ENCODE assay signal across 26 cellular contexts in the genomic region with DNA sequence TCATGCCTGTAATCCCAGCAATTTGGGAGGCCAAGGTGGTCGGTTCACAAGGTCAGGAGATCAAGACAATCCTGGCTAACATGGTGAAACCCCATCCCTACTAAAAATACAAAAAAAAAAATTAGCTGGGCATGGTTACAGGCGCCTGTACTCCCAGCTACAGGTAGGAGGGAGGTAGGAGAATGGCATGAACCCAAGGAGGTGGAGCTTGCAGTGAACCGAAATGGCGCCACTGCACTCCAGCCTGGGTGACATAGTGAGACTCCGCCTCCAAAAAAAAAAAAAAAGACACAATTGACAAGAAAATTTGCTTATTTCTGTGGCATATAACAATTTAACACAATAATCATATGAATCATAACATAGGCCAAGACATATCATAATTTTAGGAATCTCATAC. TPM values are rescaled to one million over a fixed set of nuclear protein-coding genes. Genes with fewer than 3 reads are reported as not detected.
A peak's percentile ranks its signal among the peaks of the same experiment; 100 is the strongest.
DNase-seq lines count a peak whose midpoint lies in the region; ATAC-seq, FAIRE-seq and TF ChIP-seq lines count a peak whose summit lies in the region.
"Had no signal": no experiment of that assay in that cellular context is flagged by ENCODE, and none has a peak within 500 bp of the region (broad histone marks: within the 10 kb centered on the region; RNA-seq: fewer than 3 reads in every experiment).

No MANE protein-coding gene starts in this region.

- H2AFZ ChIP-seq in K562 (ENCODE audit: low read depth, low read length) = no peak overlapping the region

- TF ChIP-seq RAD21 in K562 (CRISPR knock-in tag; conservative IDR thresholded peaks at IDR 0.05 in 1 of 2, IDR thresholded peaks at IDR 0.05 in 1 of 2) = no peak

- no peaks in the 10 kb centered on the region for H3K9me3 Mint-ChIP-seq in osteocyte (ENCODE audit: unreplicated experiment)
- H3K9me3 Mint-ChIP-seq in activated naive CD8-positive, alpha-beta T cell treated with anti-CD3 and anti-CD28 coated beads, Interleukin-2, amount 50 U/mL, for 24 hours = no peaks in the 10 kb centered on the region
- H3K9me3 Mint-ChIP-seq: CD4-positive, alpha-beta memory T cell; CD4-positive, CD25-positive, alpha-beta regulatory T cell; CD8-positive, alpha-beta memory T cell had no signal

- no peak overlapping the region for H3K27ac Mint-ChIP-seq in osteocyte (ENCODE audit: unreplicated experiment)
- no peak overlapping the region for H3K27ac Mint-ChIP-seq in activated naive CD8-positive, alpha-beta T cell treated with anti-CD3 and anti-CD28 coated beads, Interleukin-2, amount 50 U/mL, for 24 hours
- H3K27ac Mint-ChIP-seq: CD14-positive monocyte; CD4-positive, CD25-positive, alpha-beta regulatory T cell had no signal

- H3K4me2 ChIP-seq in K562 (ENCODE audit: insufficient read depth, low read length) = no peak overlapping the region
- H3K4me2 ChIP-seq: BLaER1 had no signal

- no peak for TF ChIP-seq EP300 in K562 (IDR thresholded peaks at IDR 0.05; ENCODE audit: low read length)

- intact Hi-C loops in K562 (cut with micrococcal nuclease) = no loop called here

- WGBS in K562 (ENCODE audit: insufficient coverage, low coverage, missing lambda C conversion rate) = 82% methylated on average over 5 of the region's 5 CpGs

- H3K9me3 ChIP-seq in K562 (replicated peaks; ENCODE audit: control insufficient read depth, insufficient read depth, low read depth, low read length) = peaks cover 6% of the 10 kb centered on the region
- H3K9me3 ChIP-seq: BE2C had no signal

- no peak overlapping the region for H3K9ac ChIP-seq in K562 (ENCODE audit: insufficient read depth in 1 of 2, low read depth in 2 of 2, low read length in 2 of 2)
- H3K9ac ChIP-seq: BLaER1 had no signal

- no peak overlapping the region for H3K4me3 Mint-ChIP-seq in osteocyte (ENCODE audit: unreplicated experiment)
- no peak overlapping the region for H3K4me3 Mint-ChIP-seq in activated naive CD8-positive, alpha-beta T cell treated with anti-CD3 and anti-CD28 coated beads, Interleukin-2, amount 50 U/mL, for 24 hours
- H3K4me3 Mint-ChIP-seq: CD14-positive monocyte; CD4-positive, alpha-beta memory T cell; CD4-positive, CD25-positive, alpha-beta regulatory T cell; CD8-positive, alpha-beta memory T cell had no signal

- H3K9me1 ChIP-seq in K562 (ENCODE audit: control insufficient read depth, insufficient read depth, low read length) = no peaks in the 10 kb centered on the region

- CTCF ChIA-PET in K562 (lab: Yijun Ruan, JAX; ENCODE audit: low intra/inter-chr PET ratio) = no interaction called here

- peaks cover 11% of the 10 kb centered on the region for H3K36me3 Mint-ChIP-seq in osteocyte (ENCODE audit: unreplicated experiment)
- peaks cover 17% of the 10 kb centered on the region for H3K36me3 Mint-ChIP-seq in activated naive CD8-positive, alpha-beta T cell treated with anti-CD3 and anti-CD28 coated beads, Interleukin-2, amount 50 U/mL, for 24 hours (ENCODE audit: low read depth)

- H3K4me3 ChIP-seq in K562 = no peak overlapping the region
- H3K4me3 ChIP-seq: BLaER1, GM12878 had no signal

- H4K20me1 ChIP-seq in K562 (replicated peaks; ENCODE audit: control insufficient read depth, insufficient read depth, low read length) = no peaks in the 10 kb centered on the region
- H4K20me1 ChIP-seq: BLaER1 had no signal

- no peak for ATAC-seq in K562
- no peak for ATAC-seq in activated naive CD8-positive, alpha-beta T cell treated with anti-CD3 and anti-CD28 coated beads, Interleukin-2, amount 50 U/mL, for 24 hours
- ATAC-seq in HG02852 (IDR thresholded peaks at IDR 0.05; ENCODE audit: unreplicated experiment) = no peak
- ATAC-seq: GM12878 had no signal

- no peaks in the 10 kb centered on the region for H3K4me1 Mint-ChIP-seq in osteocyte (ENCODE audit: unreplicated experiment)
- no peaks in the 10 kb centered on the region for H3K4me1 Mint-ChIP-seq in activated naive CD8-positive, alpha-beta T cell treated with anti-CD3 and anti-CD28 coated beads, Interleukin-2, amount 50 U/mL, for 24 hours
- H3K4me1 Mint-ChIP-seq: CD8-positive, alpha-beta memory T cell had no signal

- H3K4me1 ChIP-seq in K562 (replicated peaks in 1 of 2; ENCODE audit: control insufficient read depth in 2 of 2, insufficient read depth in 2 of 2, low read length in 2 of 2) = peaks cover 0 to 20% of the 10 kb centered on the region in 2 experiments; a peak in 2 of 5 replicates

- TF ChIP-seq CTCF in K562 (IDR thresholded peaks at IDR 0.05 in 2 of 3, conservative IDR thresholded peaks at IDR 0.05 in 1 of 3; ENCODE audit: insufficient read depth in 2 of 3, low read depth in 1 of 3, low read length in 3 of 3) (no peak), osteocyte (IDR thresholded peaks at IDR 0.05) (no peak)

- H3K27me3 Mint-ChIP-seq in osteocyte (ENCODE audit: unreplicated experiment) = no peaks in the 10 kb centered on the region
- no peaks in the 10 kb centered on the region for H3K27me3 Mint-ChIP-seq in activated naive CD8-positive, alpha-beta T cell treated with anti-CD3 and anti-CD28 coated beads, Interleukin-2, amount 50 U/mL, for 24 hours
- H3K27me3 Mint-ChIP-seq: CD4-positive, alpha-beta memory T cell; CD4-positive, CD25-positive, alpha-beta regulatory T cell; CD8-positive, alpha-beta memory T cell had no signal

- no peak overlapping the region for H3K27ac ChIP-seq in K562 (ENCODE audit: extremely low read depth, low read depth, low read length)
- H3K27ac ChIP-seq: BLaER1 had no signal

- peak; percentile 18 for DNase-seq in RPMI8226
- DNase-seq in K562 (ENCODE audit: extremely low read depth in 1 of 4, low spot score in 3 of 4) = no peak
- DNase-seq in osteocyte (ENCODE audit: extremely low spot score, unreplicated experiment) = peak; percentile 46
- DNase-seq in activated naive CD8-positive, alpha-beta T cell treated with anti-CD3 and anti-CD28 coated beads, Interleukin-2, amount 50 U/mL, for 24 hours = no peak
- DNase-seq: 8988T; ACHN; BE2C; C1 segment of cervical spinal cord; CD4-positive, alpha-beta memory T cell; CD4-positive, CD25-positive, alpha-beta regulatory T cell; CD8-positive, alpha-beta memory T cell; COR-L47; DMS 273 treated with DMSO at 0.1 percent for 48 hours; DMS153; DMS53; DMS79; DND-41; EL; GDM1 had no signal

- BruUV-seq in K562 (replicated peaks; lab: Mats Ljungman, UMichigan) = no TSS peak

- H3K36me3 ChIP-seq in K562 (ENCODE audit: control insufficient read depth, insufficient read depth, low read length) = peaks cover 6% of the 10 kb centered on the region; the same call in 2 of the 3 replicates
- H3K36me3 ChIP-seq: BE2C had no signal

- H3K27me3 ChIP-seq in K562 (ENCODE audit: control insufficient read depth in 2 of 2, insufficient read depth in 2 of 2, low read length in 2 of 2) = no peaks in the 10 kb centered on the region
- H3K27me3 ChIP-seq: BE2C, BLaER1 had no signal

- FAIRE-seq in K562 (lab: Jason Lieb, UNC) = no peak
- FAIRE-seq: A204.1, GM12878, GM12892, GM18507 had no signal

- no peaks in the 10 kb centered on the region for H3K79me2 ChIP-seq in K562 (ENCODE audit: control insufficient read depth, insufficient read depth, low read length)

- POLR2A ChIA-PET in K562 (lab: Yijun Ruan, JAX) = interaction anchor here (1.2 kb wide), 1 partner anchor 10 kb away, joined by 3 read pairs; no protein-coding TSS in a partner anchor

- TF ChIP-seq POLR2A in K562 (conservative IDR thresholded peaks at IDR 0.05) = no peak

- in situ Hi-C loops in K562 (cut with MboI) = no loop called here

TF ChIP-seq in K562, 482 proteins besides CTCF, POLR2A, EP300 and RAD21 (continues in another document):
- TF ChIP-seq ZNF384 (IDR thresholded peaks at IDR 0.05; ENCODE audit: low read depth, low read length) = 0 out of 2 replicates have a peak, but pooled peaks have one; percentile 4

RNA-seq across cellular contexts. Expression of a gene that starts 35.3 kb away (rescaled TPM):
- 95.8 and 263 TPM in 2 replicates for total RNA-seq in K562 (2011; cell fraction: chromatin; rRNA removed; ENCODE audit: low replicate concordance)
- 66.7 and 82.6 TPM in 2 replicates for total RNA-seq in K562 (2011; cell fraction: nucleolus; rRNA removed)
- 118 and 141 TPM in 2 replicates for total RNA-seq in K562 (2011; cell fraction: nucleoplasm; rRNA removed)
- 40.8 and 51.1 TPM in 2 replicates for total RNA-seq in K562 (2014; rRNA removed)
- total RNA-seq in K562 (2014; rRNA removed; fragmentation: Illumina TruSeq; extraction: Trizol) = 81.9 and 86.7 TPM in 2 replicates
- 81.7 and 87.0 TPM in 2 replicates for total RNA-seq in K562 (2015; rRNA removed; fragmentation: Illumina TruSeq; extraction: Trizol)
- 46.6 and 48.1 TPM in 2 replicates for total RNA-seq in K562 (2021)
- polyA plus RNA-seq in K562 (2011; rRNA removed) = 63.3 and 73.0 TPM in 2 replicates
- 15.7 and 23.6 TPM in 2 replicates for polyA plus RNA-seq in K562 (2011; cell fraction: cytosol; rRNA removed)
- 53.2 and 74.4 TPM in 2 replicates for polyA plus RNA-seq in K562 (2011; cell fraction: nucleus; rRNA removed)
- 35.1 and 36.8 TPM in 2 replicates for polyA plus RNA-seq in K562 (2012)
- 55.8 and 71.9 TPM in 2 replicates for polyA plus RNA-seq in K562 (2014; fragmentation: Illumina TruSeq; extraction: Trizol)
- polyA plus RNA-seq in K562 (2014; fragmentation: Nextera tagmentation; extraction: Ambion mirVana) = 10 to 100 TPM; 28.5 to 31.7 TPM
- 51.6 and 55.4 TPM in 2 replicates for polyA plus RNA-seq in K562 (2014; rRNA removed)
- polyA minus RNA-seq in K562 (2011; rRNA and poly(A)+ RNA removed) = 108 and 125 TPM in 2 replicates
- 21.7 and 31.6 TPM in 2 replicates for polyA minus RNA-seq in K562 (2011; cell fraction: cytosol; rRNA and poly(A)+ RNA removed)
- 52.1 and 77.9 TPM in 2 replicates for polyA minus RNA-seq in K562 (2011; cell fraction: nucleus; rRNA and poly(A)+ RNA removed)
- 39.1 and 44.1 TPM in 2 replicates for total RNA-seq in osteocyte

RNA-seq across cellular contexts. Expression of a gene that starts 45.3 kb away (rescaled TPM):
- total RNA-seq in K562 (2011; cell fraction: chromatin; rRNA removed; ENCODE audit: low replicate concordance) = 22.1 and 27.2 TPM in 2 replicates
- 17.0 and 20.7 TPM in 2 replicates for total RNA-seq in K562 (2011; cell fraction: nucleolus; rRNA removed)
- total RNA-seq in K562 (2011; cell fraction: nucleoplasm; rRNA removed) = 21.3 and 21.4 TPM in 2 replicates
- total RNA-seq in K562 (2014; rRNA removed) (3.4 and 3.5 TPM in 2 replicates), K562 (2014; rRNA removed; fragmentation: Illumina TruSeq; extraction: Trizol) (2.8 and 3.4 TPM in 2 replicates), K562 (2015; rRNA removed; fragmentation: Illumina TruSeq; extraction: Trizol) (3.4 and 3.5 TPM in 2 replicates), K562 (2021) (3.9 and 4.3 TPM in 2 replicates), osteocyte (5.2 and 5.3 TPM in 2 replicates)
- polyA plus RNA-seq in K562 (2011; rRNA removed) (2.3 and 2.7 TPM in 2 replicates), K562 (2014; fragmentation: Illumina TruSeq; extraction: Trizol) (2.3 and 3.4 TPM in 2 replicates), K562 (2014; fragmentation: Nextera tagmentation; extraction: Ambion mirVana) (1 to 10 TPM; 2.1 to 3.5 TPM), K562 (2014; rRNA removed) (4.8 and 7.5 TPM in 2 replicates)
- polyA plus RNA-seq in K562 (2011; cell fraction: cytosol; rRNA removed) = 2.6 and 3.1 TPM in 2 replicates
- polyA plus RNA-seq in K562 (2011; cell fraction: nucleus; rRNA removed) = 6.1 and 8.3 TPM in 2 replicates
- 3.4 and 6.0 TPM in 2 replicates for polyA plus RNA-seq in K562 (2012)
- 5.8 and 6.1 TPM in 2 replicates for polyA minus RNA-seq in K562 (2011; rRNA and poly(A)+ RNA removed)
- polyA minus RNA-seq in K562 (2011; cell fraction: cytosol; rRNA and poly(A)+ RNA removed) = 0.48 and 1.8 TPM in 2 replicates
- polyA minus RNA-seq in K562 (2011; cell fraction: nucleus; rRNA and poly(A)+ RNA removed) = 15.4 and 18.3 TPM in 2 replicates

Comparison
In these comparisons a context has a peak if more than half of its experiments do, and no peak if none do; other contexts are left out.
1. DNase-seq: peak in RPMI8226 (single experiment) and osteocyte (single experiment); none in K562 (0 of 4) and activated naive CD8-positive, alpha-beta T cell treated with anti-CD3 and anti-CD28 coated beads, Interleukin-2, amount 50 U/mL, for 24 hours (single experiment).